Comparison of ENCODE assay signal across 1 cellular context in the genomic region with DNA sequence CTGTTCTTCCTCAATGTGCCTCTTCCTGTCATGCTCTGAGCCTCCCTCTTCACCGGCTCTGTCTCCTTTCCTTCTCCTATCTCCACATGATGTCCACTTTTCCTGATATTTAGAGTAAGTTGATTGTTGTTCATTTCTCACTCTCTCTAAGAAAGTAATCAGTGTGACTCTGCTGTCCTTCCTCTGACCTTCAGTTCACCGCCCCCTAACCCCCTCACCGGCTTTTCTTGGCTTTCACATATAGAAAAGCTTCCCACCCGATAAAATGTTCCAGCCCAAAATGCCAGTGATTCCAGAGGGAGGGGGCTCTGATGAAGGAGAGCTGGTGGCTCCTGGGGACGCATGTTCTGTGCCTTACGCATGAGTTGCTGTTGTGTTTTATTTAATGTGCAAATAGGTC.
TF ChIP-seq lines count a peak whose summit lies in the region.

No MANE protein-coding gene starts in this region.

TF ChIP-seq in IMR-90, 13 proteins besides CTCF, POLR2A, EP300 and RAD21 (continued from another document):
- TF ChIP-seq, protein P1, sequence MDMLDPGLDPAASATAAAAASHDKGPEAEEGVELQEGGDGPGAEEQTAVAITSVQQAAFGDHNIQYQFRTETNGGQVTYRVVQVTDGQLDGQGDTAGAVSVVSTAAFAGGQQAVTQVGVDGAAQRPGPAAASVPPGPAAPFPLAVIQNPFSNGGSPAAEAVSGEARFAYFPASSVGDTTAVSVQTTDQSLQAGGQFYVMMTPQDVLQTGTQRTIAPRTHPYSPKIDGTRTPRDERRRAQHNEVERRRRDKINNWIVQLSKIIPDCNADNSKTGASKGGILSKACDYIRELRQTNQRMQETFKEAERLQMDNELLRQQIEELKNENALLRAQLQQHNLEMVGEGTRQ (IDR thresholded peaks at IDR 0.05; ENCODE audit: low read depth, low read length): no peak
- no peak for TF ChIP-seq MAZ (IDR thresholded peaks at IDR 0.05; ENCODE audit: borderline replicate concordance, low read depth, low read length)
- no peak for TF ChIP-seq BHLHE40 (IDR thresholded peaks at IDR 0.05; ENCODE audit: low read depth, low read length)
